ENCODE assay signal across 1 cellular context in the genomic region with DNA sequence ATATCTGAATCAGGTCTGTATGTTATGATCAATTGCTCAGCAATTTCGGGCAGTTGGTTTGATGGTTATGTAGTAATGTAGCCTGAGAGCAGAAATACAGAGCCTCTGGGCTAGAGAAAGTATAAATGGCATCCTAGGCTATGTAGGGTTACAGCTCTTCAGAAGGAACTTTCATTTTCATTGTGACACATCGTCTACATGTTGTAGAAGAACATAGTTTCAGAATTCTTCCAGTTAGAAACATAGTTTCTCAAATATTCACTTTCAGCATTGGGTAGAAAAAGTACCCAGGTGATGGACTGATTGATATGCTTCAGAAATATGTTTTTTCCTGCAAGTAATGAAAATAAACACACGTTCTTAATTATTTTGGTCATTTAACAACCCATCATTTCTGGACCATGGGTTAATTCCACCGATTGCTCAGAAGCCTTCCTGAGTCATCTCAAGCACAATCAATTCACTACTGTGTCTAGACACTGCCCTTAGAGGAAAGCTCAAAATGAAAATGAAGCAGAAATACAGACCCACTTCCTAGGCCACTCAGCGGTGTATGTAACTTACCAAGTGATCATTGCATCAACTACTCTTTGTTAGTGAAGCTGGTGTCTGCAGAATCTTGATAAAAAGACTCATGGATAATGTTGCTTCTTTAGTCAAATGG.
TF ChIP-seq lines count a peak whose summit lies in the region.

No MANE protein-coding gene starts in this region.

TF ChIP-seq in HepG2, 621 proteins besides CTCF, POLR2A, EP300 and RAD21 (continued from another document):
- TF ChIP-seq SKIL (CRISPR knock-in tag; IDR thresholded peaks at IDR 0.05; ENCODE audit: borderline replicate concordance) (no peak), ZNF775 (CRISPR knock-in tag; IDR thresholded peaks at IDR 0.05; ENCODE audit: borderline replicate concordance) (no peak), ZNF317 (CRISPR knock-in tag; IDR thresholded peaks at IDR 0.05) (no peak), ATF5 (CRISPR knock-in tag; IDR thresholded peaks at IDR 0.05; ENCODE audit: low read depth) (no peak), RXRA (CRISPR knock-in tag; IDR thresholded peaks at IDR 0.05) (no peak), NBN (conservative IDR thresholded peaks at IDR 0.05) (no peak), IRF9 (CRISPR knock-in tag; IDR thresholded peaks at IDR 0.05; ENCODE audit: borderline replicate concordance) (no peak), U2AF1 (optimal IDR thresholded peaks at IDR 0.05; ENCODE audit: low read depth, low read length) (no peak), KLF15 (CRISPR knock-in tag; IDR thresholded peaks at IDR 0.05; ENCODE audit: borderline replicate concordance) (no peak)
- TF ChIP-seq, protein P1, sequence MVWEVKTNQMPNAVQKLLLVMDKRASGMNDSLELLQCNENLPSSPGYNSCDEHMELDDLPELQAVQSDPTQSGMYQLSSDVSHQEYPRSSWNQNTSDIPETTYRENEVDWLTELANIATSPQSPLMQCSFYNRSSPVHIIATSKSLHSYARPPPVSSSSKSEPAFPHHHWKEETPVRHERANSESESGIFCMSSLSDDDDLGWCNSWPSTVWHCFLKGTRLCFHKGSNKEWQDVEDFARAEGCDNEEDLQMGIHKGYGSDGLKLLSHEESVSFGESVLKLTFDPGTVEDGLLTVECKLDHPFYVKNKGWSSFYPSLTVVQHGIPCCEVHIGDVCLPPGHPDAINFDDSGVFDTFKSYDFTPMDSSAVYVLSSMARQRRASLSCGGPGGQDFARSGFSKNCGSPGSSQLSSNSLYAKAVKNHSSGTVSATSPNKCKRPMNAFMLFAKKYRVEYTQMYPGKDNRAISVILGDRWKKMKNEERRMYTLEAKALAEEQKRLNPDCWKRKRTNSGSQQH (CRISPR knock-in tag; IDR thresholded peaks at IDR 0.05; ENCODE audit: low read depth) = no peak
- TF ChIP-seq, protein P2, sequence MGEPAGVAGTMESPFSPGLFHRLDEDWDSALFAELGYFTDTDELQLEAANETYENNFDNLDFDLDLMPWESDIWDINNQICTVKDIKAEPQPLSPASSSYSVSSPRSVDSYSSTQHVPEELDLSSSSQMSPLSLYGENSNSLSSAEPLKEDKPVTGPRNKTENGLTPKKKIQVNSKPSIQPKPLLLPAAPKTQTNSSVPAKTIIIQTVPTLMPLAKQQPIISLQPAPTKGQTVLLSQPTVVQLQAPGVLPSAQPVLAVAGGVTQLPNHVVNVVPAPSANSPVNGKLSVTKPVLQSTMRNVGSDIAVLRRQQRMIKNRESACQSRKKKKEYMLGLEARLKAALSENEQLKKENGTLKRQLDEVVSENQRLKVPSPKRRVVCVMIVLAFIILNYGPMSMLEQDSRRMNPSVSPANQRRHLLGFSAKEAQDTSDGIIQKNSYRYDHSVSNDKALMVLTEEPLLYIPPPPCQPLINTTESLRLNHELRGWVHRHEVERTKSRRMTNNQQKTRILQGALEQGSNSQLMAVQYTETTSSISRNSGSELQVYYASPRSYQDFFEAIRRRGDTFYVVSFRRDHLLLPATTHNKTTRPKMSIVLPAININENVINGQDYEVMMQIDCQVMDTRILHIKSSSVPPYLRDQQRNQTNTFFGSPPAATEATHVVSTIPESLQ (CRISPR knock-in tag; conservative IDR thresholded peaks at IDR 0.05) = no peak
TF ChIP-seq in HepG2: peak in this region for 0.
